In genomic region chr11:126105748-126106080, GRCh38 we compare ENCODE assay signal across 1 cellular context.
TF ChIP-seq lines count a peak whose summit lies in the region.

No MANE protein-coding gene starts in this region.

TF ChIP-seq in GM23338, 12 proteins besides CTCF, POLR2A, EP300 and RAD21:
- TF ChIP-seq CREB1 (CRISPR knock-in tag; IDR thresholded peaks at IDR 0.05; ENCODE audit: low read depth), result no peak
- TF ChIP-seq STAT1 (IDR thresholded peaks at IDR 0.05; ENCODE audit: unreplicated experiment), result no peak
- no peak for TF ChIP-seq EZH2 (IDR thresholded peaks at IDR 0.05; ENCODE audit: low read depth, unreplicated experiment)
- no peak for TF ChIP-seq ETS1 (IDR thresholded peaks at IDR 0.05)
- no peak for TF ChIP-seq POLR2AphosphoS5 (IDR thresholded peaks at IDR 0.05; ENCODE audit: low read depth)
- TF ChIP-seq ZNF114 (CRISPR knock-in tag; IDR thresholded peaks at IDR 0.05), result no peak
- TF ChIP-seq ZNF331 (CRISPR knock-in tag; IDR thresholded peaks at IDR 0.05; ENCODE audit: low read depth), result no peak
- no peak for TF ChIP-seq NANOG (IDR thresholded peaks at IDR 0.05; ENCODE audit: borderline replicate concordance)
- TF ChIP-seq JUNB (IDR thresholded peaks at IDR 0.05; ENCODE audit: unreplicated experiment), result no peak
TF ChIP-seq in GM23338: peak in this region for 0.
